ENCODE assay signal across 34 cellular contexts in the genomic region with DNA sequence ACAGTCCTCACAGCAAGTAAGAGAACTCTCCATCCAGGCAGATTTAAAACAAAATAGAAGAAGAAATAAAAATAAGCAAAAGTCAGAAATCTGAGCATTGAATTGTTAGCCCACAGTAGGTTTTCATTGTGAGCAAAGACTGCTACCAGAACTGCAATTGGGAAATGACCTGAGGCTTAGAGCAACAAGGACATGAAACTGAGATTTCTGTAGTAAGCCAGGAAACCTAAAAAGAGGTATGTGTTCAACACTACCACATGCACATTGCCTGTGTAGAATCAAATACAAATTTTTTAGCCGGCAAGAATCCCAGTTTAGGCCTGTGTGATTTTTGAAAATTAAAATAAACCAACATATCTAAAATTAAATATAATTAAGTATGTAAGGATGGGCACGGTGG.
"Had no signal": no experiment of that assay in that cellular context is flagged by ENCODE, and none has a peak within 500 bp of the region (broad histone marks: within the 10 kb centered on the region; RNA-seq: fewer than 3 reads in every experiment).

No MANE protein-coding gene starts in this region.

- H3K4me3 ChIP-seq: MG63 had no signal

- H3K36me3 ChIP-seq: MG63 had no signal

- DNase-seq: Karpas-422, Kasumi-1, MG63, MV-4-11, NCI-H1048, NCI-H1092, NCI-H1092 treated with DMSO at 0.1 percent for 48 hours, NCI-H1105, NCI-H1105 treated with DMSO at 0.1 percent for 48 hours, NCI-H1417, NCI-H1417 treated with DMSO at 0.1 percent for 48 hours, NCI-H1436, NCI-H1436 treated with DMSO at 0.1 percent for 48 hours, NCI-H146, NCI-H1694, NCI-H1694 treated with DMSO at 0.1 percent for 48 hours, NCI-H187, NCI-H187 treated with DMSO at 0.1 percent for 48 hours, NCI-H1930, NCI-H2029, NCI-H2029 treated with DMSO at 0.1 percent for 48 hours, NCI-H2081, NCI-H2081 treated with DMSO at 0.1 percent for 48 hours, NCI-H2107, NCI-H2171, NCI-H2171 treated with DMSO at 0.1 percent for 48 hours, NCI-H2227 treated with DMSO at 0.1 percent for 48 hours, NCI-H226, NCI-H345, NCI-H446, NCI-H446 treated with DMSO at 0.1 percent for 48 hours, NCI-H510A, NCI-H510A treated with DMSO at 0.1 percent for 48 hours, NCI-H524 had no signal
